1 cellular context compared by ENCODE assay signal in the genomic region with DNA sequence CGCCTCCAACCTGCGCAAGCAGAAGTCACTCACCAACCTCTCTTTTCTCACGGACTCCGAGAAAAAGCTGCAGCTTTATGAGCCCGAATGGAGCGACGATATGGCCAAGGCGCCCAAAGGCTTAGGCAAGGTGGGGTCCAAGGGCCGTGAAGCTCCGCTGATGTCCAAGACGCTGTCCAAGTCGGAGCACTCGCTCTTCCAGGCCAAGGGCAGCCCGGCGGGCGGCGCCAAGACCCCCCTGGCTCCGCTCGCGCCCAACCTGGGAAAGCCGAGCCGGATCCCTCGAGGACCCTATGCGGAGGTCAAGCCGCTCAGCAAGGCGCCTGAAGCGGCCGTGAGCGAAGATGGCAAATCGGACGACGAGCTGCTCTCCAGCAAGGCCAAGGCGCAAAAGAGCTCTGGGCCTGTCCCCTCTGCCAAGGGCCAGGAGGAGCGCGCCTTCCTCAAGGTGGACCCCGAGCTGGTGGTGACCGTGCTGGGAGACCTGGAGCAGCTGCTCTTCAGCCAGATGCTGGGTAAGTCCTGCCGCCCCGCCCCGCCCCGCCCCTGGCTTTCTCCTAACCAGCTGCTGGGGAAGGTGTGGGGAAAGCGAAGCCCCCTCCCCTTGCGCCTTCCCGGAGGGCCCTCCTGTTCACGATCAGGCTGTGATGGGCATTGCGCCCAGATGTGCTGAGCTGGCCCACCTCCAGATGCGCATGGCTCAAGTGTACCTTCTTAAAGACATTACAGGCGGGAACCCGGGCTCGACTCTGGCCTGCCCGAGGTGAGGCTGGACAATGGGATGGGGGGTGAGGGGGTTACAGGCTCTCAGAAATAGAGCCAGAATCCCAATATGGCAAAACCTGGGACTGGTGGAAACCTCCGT.
A peak's percentile ranks its signal among the peaks of the same experiment; 100 is the strongest.
TF ChIP-seq lines count a peak whose summit lies in the region.

No MANE protein-coding gene starts in this region.

TF ChIP-seq in WTC11, 78 proteins besides CTCF, POLR2A, EP300 and RAD21 (continued from another document and continues in another):
- TF ChIP-seq, protein P1, sequence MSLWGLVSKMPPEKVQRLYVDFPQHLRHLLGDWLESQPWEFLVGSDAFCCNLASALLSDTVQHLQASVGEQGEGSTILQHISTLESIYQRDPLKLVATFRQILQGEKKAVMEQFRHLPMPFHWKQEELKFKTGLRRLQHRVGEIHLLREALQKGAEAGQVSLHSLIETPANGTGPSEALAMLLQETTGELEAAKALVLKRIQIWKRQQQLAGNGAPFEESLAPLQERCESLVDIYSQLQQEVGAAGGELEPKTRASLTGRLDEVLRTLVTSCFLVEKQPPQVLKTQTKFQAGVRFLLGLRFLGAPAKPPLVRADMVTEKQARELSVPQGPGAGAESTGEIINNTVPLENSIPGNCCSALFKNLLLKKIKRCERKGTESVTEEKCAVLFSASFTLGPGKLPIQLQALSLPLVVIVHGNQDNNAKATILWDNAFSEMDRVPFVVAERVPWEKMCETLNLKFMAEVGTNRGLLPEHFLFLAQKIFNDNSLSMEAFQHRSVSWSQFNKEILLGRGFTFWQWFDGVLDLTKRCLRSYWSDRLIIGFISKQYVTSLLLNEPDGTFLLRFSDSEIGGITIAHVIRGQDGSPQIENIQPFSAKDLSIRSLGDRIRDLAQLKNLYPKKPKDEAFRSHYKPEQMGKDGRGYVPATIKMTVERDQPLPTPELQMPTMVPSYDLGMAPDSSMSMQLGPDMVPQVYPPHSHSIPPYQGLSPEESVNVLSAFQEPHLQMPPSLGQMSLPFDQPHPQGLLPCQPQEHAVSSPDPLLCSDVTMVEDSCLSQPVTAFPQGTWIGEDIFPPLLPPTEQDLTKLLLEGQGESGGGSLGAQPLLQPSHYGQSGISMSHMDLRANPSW (CRISPR knock-in tag; conservative IDR thresholded peaks at IDR 0.05; ENCODE audit: low read depth) = 0 out of 2 replicates have a peak, but pooled peaks have one; percentile 80
- no peak for TF ChIP-seq NFYB (CRISPR knock-in tag; conservative IDR thresholded peaks at IDR 0.05; ENCODE audit: low read depth)
- no peak for TF ChIP-seq USF2 (CRISPR knock-in tag; IDR thresholded peaks at IDR 0.05)
- TF ChIP-seq GABPB1 (CRISPR knock-in tag; IDR thresholded peaks at IDR 0.05) = no peak
- no peak for TF ChIP-seq AFF4 (CRISPR knock-in tag; IDR thresholded peaks at IDR 0.05; ENCODE audit: borderline replicate concordance)
- TF ChIP-seq ZNF671 (CRISPR knock-in tag; IDR thresholded peaks at IDR 0.05) = no peak
- TF ChIP-seq, protein P2, sequence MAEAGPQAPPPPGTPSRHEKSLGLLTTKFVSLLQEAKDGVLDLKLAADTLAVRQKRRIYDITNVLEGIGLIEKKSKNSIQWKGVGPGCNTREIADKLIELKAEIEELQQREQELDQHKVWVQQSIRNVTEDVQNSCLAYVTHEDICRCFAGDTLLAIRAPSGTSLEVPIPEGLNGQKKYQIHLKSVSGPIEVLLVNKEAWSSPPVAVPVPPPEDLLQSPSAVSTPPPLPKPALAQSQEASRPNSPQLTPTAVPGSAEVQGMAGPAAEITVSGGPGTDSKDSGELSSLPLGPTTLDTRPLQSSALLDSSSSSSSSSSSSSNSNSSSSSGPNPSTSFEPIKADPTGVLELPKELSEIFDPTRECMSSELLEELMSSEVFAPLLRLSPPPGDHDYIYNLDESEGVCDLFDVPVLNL (CRISPR knock-in tag; IDR thresholded peaks at IDR 0.05; ENCODE audit: borderline replicate concordance, low read depth) = no peak
- no peak for TF ChIP-seq OVOL2 (CRISPR knock-in tag; IDR thresholded peaks at IDR 0.05; ENCODE audit: borderline replicate concordance)
- TF ChIP-seq E2F5 (CRISPR knock-in tag; IDR thresholded peaks at IDR 0.05) = no peak
- no peak for TF ChIP-seq FOXJ3 (CRISPR knock-in tag; IDR thresholded peaks at IDR 0.05; ENCODE audit: borderline replicate concordance)
- TF ChIP-seq ZNF138 (CRISPR knock-in tag; conservative IDR thresholded peaks at IDR 0.05) = no peak
- no peak for TF ChIP-seq JAZF1 (CRISPR knock-in tag; IDR thresholded peaks at IDR 0.05)
- no peak for TF ChIP-seq ZNF512 (CRISPR knock-in tag; IDR thresholded peaks at IDR 0.05; ENCODE audit: borderline replicate concordance)
- no peak for TF ChIP-seq RELA (CRISPR knock-in tag; IDR thresholded peaks at IDR 0.05; ENCODE audit: borderline replicate concordance)
- no peak for TF ChIP-seq ZNF425 (CRISPR knock-in tag; conservative IDR thresholded peaks at IDR 0.05)
- TF ChIP-seq NFATC4 (CRISPR knock-in tag; IDR thresholded peaks at IDR 0.05) = no peak
- TF ChIP-seq, protein P3, sequence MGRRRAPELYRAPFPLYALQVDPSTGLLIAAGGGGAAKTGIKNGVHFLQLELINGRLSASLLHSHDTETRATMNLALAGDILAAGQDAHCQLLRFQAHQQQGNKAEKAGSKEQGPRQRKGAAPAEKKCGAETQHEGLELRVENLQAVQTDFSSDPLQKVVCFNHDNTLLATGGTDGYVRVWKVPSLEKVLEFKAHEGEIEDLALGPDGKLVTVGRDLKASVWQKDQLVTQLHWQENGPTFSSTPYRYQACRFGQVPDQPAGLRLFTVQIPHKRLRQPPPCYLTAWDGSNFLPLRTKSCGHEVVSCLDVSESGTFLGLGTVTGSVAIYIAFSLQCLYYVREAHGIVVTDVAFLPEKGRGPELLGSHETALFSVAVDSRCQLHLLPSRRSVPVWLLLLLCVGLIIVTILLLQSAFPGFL (CRISPR knock-in tag; IDR thresholded peaks at IDR 0.05; ENCODE audit: borderline replicate concordance) = no peak
- no peak for TF ChIP-seq NR1H2 (CRISPR knock-in tag; IDR thresholded peaks at IDR 0.05)
- no peak for TF ChIP-seq ELF4 (CRISPR knock-in tag; IDR thresholded peaks at IDR 0.05; ENCODE audit: low read depth)
- no peak for TF ChIP-seq HMGA2 (CRISPR knock-in tag; IDR thresholded peaks at IDR 0.05)
- no peak for TF ChIP-seq PRRX2 (CRISPR knock-in tag; IDR thresholded peaks at IDR 0.05)
- no peak for TF ChIP-seq TEAD1 (CRISPR knock-in tag; IDR thresholded peaks at IDR 0.05)
- TF ChIP-seq, protein P4, sequence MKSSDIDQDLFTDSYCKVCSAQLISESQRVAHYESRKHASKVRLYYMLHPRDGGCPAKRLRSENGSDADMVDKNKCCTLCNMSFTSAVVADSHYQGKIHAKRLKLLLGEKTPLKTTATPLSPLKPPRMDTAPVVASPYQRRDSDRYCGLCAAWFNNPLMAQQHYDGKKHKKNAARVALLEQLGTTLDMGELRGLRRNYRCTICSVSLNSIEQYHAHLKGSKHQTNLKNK (CRISPR knock-in tag; IDR thresholded peaks at IDR 0.05) = no peak
- TF ChIP-seq GTF2I (CRISPR knock-in tag; conservative IDR thresholded peaks at IDR 0.05) = no peak
- TF ChIP-seq JUN (CRISPR knock-in tag; IDR thresholded peaks at IDR 0.05) = 0 out of 2 replicates have a peak, but pooled peaks have one; percentile 51
- TF ChIP-seq ATF1 (CRISPR knock-in tag; IDR thresholded peaks at IDR 0.05) = peak; percentile 56; the same call in 1 of the 2 replicates
- no peak for TF ChIP-seq MXD4 (CRISPR knock-in tag; IDR thresholded peaks at IDR 0.05; ENCODE audit: borderline replicate concordance)
- no peak for TF ChIP-seq EMX1 (CRISPR knock-in tag; IDR thresholded peaks at IDR 0.05)
- no peak for TF ChIP-seq NR3C1 (CRISPR knock-in tag; conservative IDR thresholded peaks at IDR 0.05; ENCODE audit: low read depth)
- TF ChIP-seq ZNF423 (CRISPR knock-in tag; IDR thresholded peaks at IDR 0.05) = no peak
- TF ChIP-seq NR2C2 (CRISPR knock-in tag; IDR thresholded peaks at IDR 0.05) = no peak
- no peak for TF ChIP-seq ZSCAN18 (CRISPR knock-in tag; IDR thresholded peaks at IDR 0.05)
- TF ChIP-seq NFE2L1 (CRISPR knock-in tag; IDR thresholded peaks at IDR 0.05) = no peak
- TF ChIP-seq, protein P5, sequence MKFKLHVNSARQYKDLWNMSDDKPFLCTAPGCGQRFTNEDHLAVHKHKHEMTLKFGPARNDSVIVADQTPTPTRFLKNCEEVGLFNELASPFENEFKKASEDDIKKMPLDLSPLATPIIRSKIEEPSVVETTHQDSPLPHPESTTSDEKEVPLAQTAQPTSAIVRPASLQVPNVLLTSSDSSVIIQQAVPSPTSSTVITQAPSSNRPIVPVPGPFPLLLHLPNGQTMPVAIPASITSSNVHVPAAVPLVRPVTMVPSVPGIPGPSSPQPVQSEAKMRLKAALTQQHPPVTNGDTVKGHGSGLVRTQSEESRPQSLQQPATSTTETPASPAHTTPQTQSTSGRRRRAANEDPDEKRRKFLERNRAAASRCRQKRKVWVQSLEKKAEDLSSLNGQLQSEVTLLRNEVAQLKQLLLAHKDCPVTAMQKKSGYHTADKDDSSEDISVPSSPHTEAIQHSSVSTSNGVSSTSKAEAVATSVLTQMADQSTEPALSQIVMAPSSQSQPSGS (CRISPR knock-in tag; IDR thresholded peaks at IDR 0.05; ENCODE audit: borderline replicate concordance, low read depth) = no peak
- TF ChIP-seq ZNF263 (CRISPR knock-in tag; IDR thresholded peaks at IDR 0.05; ENCODE audit: low read depth) = no peak
- peak; percentile 33; the same call in 1 of the 2 replicates for TF ChIP-seq FOXK1 (CRISPR knock-in tag; IDR thresholded peaks at IDR 0.05)
- no peak for TF ChIP-seq ZNF396 (CRISPR knock-in tag; IDR thresholded peaks at IDR 0.05; ENCODE audit: borderline replicate concordance)
